14 cellular contexts compared by ENCODE assay signal in genomic region chr7:154947604-154948003, GRCh38. TPM values are rescaled to one million over a fixed set of nuclear protein-coding genes. Genes with fewer than 3 reads are reported as not detected.
DNase-seq lines count a peak whose midpoint lies in the region; ATAC-seq, FAIRE-seq and TF ChIP-seq lines count a peak whose summit lies in the region.
"Had no signal": no experiment of that assay in that cellular context is flagged by ENCODE, and none has a peak within 500 bp of the region (broad histone marks: within the 10 kb centered on the region; RNA-seq: fewer than 3 reads in every experiment).

No MANE protein-coding gene starts in this region.

- POLR2A ChIA-PET in WTC11 (lab: Charles Lee), result no interaction called here

- no peaks in the 10 kb centered on the region for H3K9me1 ChIP-seq in keratinocyte (ENCODE audit: control insufficient read depth, extremely low read depth, insufficient read depth, low read length)

- peak; percentile 39 for FAIRE-seq in keratinocyte (lab: Jason Lieb, UNC)
- FAIRE-seq: G401.6 had no signal

- H3K36me3 ChIP-seq in BE2C (peaks cover 77% of the 10 kb centered on the region), H7 (replicated peaks; ENCODE audit: control insufficient read depth, insufficient read depth, low read length) (peaks cover 18% of the 10 kb centered on the region), keratinocyte (ENCODE audit: control insufficient read depth in 2 of 2, extremely low read depth in 1 of 2, insufficient read depth in 2 of 2, low read length in 2 of 2) (peaks cover 21 to 28% of the 10 kb centered on the region in 2 experiments)

- no peaks in the 10 kb centered on the region for H3K79me2 ChIP-seq in keratinocyte (ENCODE audit: control insufficient read depth, insufficient read depth, low read length)

- no peak overlapping the region for H3K27ac Mint-ChIP-seq in WTC11
- no peak overlapping the region for H3K27ac Mint-ChIP-seq in CD14-positive monocyte
- H3K27ac Mint-ChIP-seq: CD4-positive, alpha-beta T cell had no signal

- H3K4me3 ChIP-seq in BE2C (ENCODE audit: low read depth, low read length) (no peak overlapping the region), H7 (ENCODE audit: insufficient read depth, low read depth, low read length) (no peak overlapping the region), keratinocyte (ENCODE audit: control insufficient read depth in 2 of 3, extremely low read depth in 1 of 3, insufficient read depth in 2 of 3, low read depth in 1 of 3, low read length in 3 of 3) (no peak overlapping the region)

- dilution Hi-C loops in keratinocyte (cut with MboI; ENCODE audit: extremely low pct_ligation_motif_present, low sequenced_read_pairs), result no loop called here

- H3K9me3 ChIP-seq in BE2C, result no peaks in the 10 kb centered on the region
- H3K9me3 ChIP-seq in keratinocyte (ENCODE audit: control insufficient read depth, low read depth, low read length), result no peaks in the 10 kb centered on the region

- no peak overlapping the region for H3K4me2 ChIP-seq in keratinocyte (ENCODE audit: control insufficient read depth, extremely low read depth, insufficient read depth, low read depth, low read length)

- no peak overlapping the region for H2AFZ ChIP-seq in keratinocyte (ENCODE audit: control insufficient read depth, low read length)

- no peak overlapping the region for H3K9ac ChIP-seq in keratinocyte (ENCODE audit: control insufficient read depth, extremely low read depth, insufficient read depth, low read length)

- no peaks in the 10 kb centered on the region for H3K9me3 Mint-ChIP-seq in WTC11
- no peaks in the 10 kb centered on the region for H3K9me3 Mint-ChIP-seq in CD14-positive monocyte
- H3K9me3 Mint-ChIP-seq: CD4-positive, alpha-beta T cell had no signal

- H3K27me3 Mint-ChIP-seq in WTC11 (ENCODE audit: low read depth) (no peaks in the 10 kb centered on the region), CD14-positive monocyte (ENCODE audit: low read depth in 3 of 3) (no peaks in the 10 kb centered on the region)
- H3K27me3 Mint-ChIP-seq: CD4-positive, alpha-beta T cell had no signal

- H3K4me1 ChIP-seq in BE2C, result peaks cover 6% of the 10 kb centered on the region; the same call in 1 of the 2 replicates
- no peaks in the 10 kb centered on the region for H3K4me1 ChIP-seq in keratinocyte (ENCODE audit: control insufficient read depth, extremely low read depth, insufficient read depth, low read length)

- CTCF ChIA-PET in WTC11 (lab: Charles Lee), result interaction anchor here (1.1 to 1.8 kb wide), 2 partner anchors 33 to 44 kb away, joined by 3 to 11 read pairs; no protein-coding TSS in a partner anchor

- H3K4me1 Mint-ChIP-seq in WTC11 (no peaks in the 10 kb centered on the region), CD14-positive monocyte (no peaks in the 10 kb centered on the region)

- ATAC-seq in WTC11 (peak; percentile 65), HG03196 (IDR thresholded peaks at IDR 0.05; ENCODE audit: unreplicated experiment) (no peak)

- intact Hi-C loops in CD14-positive monocyte (cut with micrococcal nuclease), result no loop called here

- H3K27ac ChIP-seq in keratinocyte (ENCODE audit: control insufficient read depth, insufficient read depth, low read length), result no peak overlapping the region

- H3K4me3 Mint-ChIP-seq in WTC11 (no peak overlapping the region), CD14-positive monocyte (no peak overlapping the region)
- H3K4me3 Mint-ChIP-seq: CD4-positive, alpha-beta T cell had no signal

- TF ChIP-seq CTCF in BE2C (IDR thresholded peaks at IDR 0.05; ENCODE audit: low read depth, low read length) (peak; percentile 19; the same call in 1 of the 2 replicates), WTC11 (IDR thresholded peaks at IDR 0.05) (no peak), keratinocyte (optimal IDR thresholded peaks at IDR 0.05 in 1 of 3, IDR thresholded peaks at IDR 0.05 in 1 of 3, conservative IDR thresholded peaks at IDR 0.05 in 1 of 3; ENCODE audit: extremely low read depth in 1 of 3, insufficient read depth in 2 of 3, low read length in 3 of 3) (no peak), CD14-positive monocyte (IDR thresholded peaks at IDR 0.05) (no peak)

- H3K36me3 Mint-ChIP-seq in WTC11, result peaks cover 86% of the 10 kb centered on the region
- peaks cover 78 to 97% of the 10 kb centered on the region in 2 donors for H3K36me3 Mint-ChIP-seq in CD14-positive monocyte

- H3K27me3 ChIP-seq in BE2C, result no peaks in the 10 kb centered on the region
- H3K27me3 ChIP-seq in H7 (ENCODE audit: control insufficient read depth, insufficient read depth, low read length), result no peaks in the 10 kb centered on the region
- no peaks in the 10 kb centered on the region for H3K27me3 ChIP-seq in keratinocyte (ENCODE audit: control insufficient read depth, extremely low read depth, insufficient read depth, low read length)

- no peaks in the 10 kb centered on the region for H4K20me1 ChIP-seq in keratinocyte (ENCODE audit: control insufficient read depth, extremely low read depth, insufficient read depth, low read length)

- DNase-seq in BE2C (no peak), H7 (peak; percentile 47), WTC11 (ENCODE audit: low spot score) (no peak), keratinocyte (ENCODE audit: low read depth, low spot score) (no peak), islet precursor cell (no peak), CD14-positive monocyte (ENCODE audit: low spot score) (no peak)
- DNase-seq: CD4-positive, alpha-beta T cell; DMS79; NCI-H1048; NCI-H187; NCI-H446; NCI-H69 had no signal

TF ChIP-seq in WTC11, 78 proteins besides CTCF, POLR2A, EP300 and RAD21 (continues in another document):
- TF ChIP-seq ZNF532 (CRISPR knock-in tag; IDR thresholded peaks at IDR 0.05; ENCODE audit: borderline replicate concordance) (no peak), JAZF1 (CRISPR knock-in tag; IDR thresholded peaks at IDR 0.05) (no peak), ZNF281 (CRISPR knock-in tag; IDR thresholded peaks at IDR 0.05) (no peak), JUN (CRISPR knock-in tag; IDR thresholded peaks at IDR 0.05) (no peak)

RNA-seq across cellular contexts. Expression of gene PAXIP1, which starts 55.3 kb away (rescaled TPM):
- 12.1 TPM for polyA plus RNA-seq in BE2C (2012; ENCODE audit: insufficient read depth, insufficient read length, low read depth)
- 19.0 and 21.9 TPM in 2 replicates for total RNA-seq in H7 (2014; rRNA removed; shearing (Covaris generic))
- 29.4 to 34.1 TPM (median 32.6 TPM) in 3 replicates for total RNA-seq in WTC11 (2021)
- polyA plus RNA-seq in keratinocyte, result 7.4 to 9.9 TPM (median 9.4 TPM) in 3 replicates
- polyA plus RNA-seq in keratinocyte (2011; ENCODE audit: low read depth), result 6.4 TPM
- polyA plus RNA-seq in keratinocyte (2011; cell fraction: cytosol; rRNA removed), result 6.0 and 6.8 TPM in 2 replicates
- 18.0 and 18.9 TPM in 2 replicates for polyA plus RNA-seq in keratinocyte (2011; cell fraction: nucleus; rRNA removed)
- polyA plus RNA-seq in keratinocyte (2012; ENCODE audit: low replicate concordance), result 6.3 and 8.0 TPM in 2 replicates
- polyA minus RNA-seq in keratinocyte, result 5.2 to 8.2 TPM (median 5.8 TPM) in 3 replicates
- polyA minus RNA-seq in keratinocyte (2011; cell fraction: cytosol; rRNA and poly(A)+ RNA removed), result 2.5 TPM
- polyA minus RNA-seq in keratinocyte (2011; cell fraction: nucleus; rRNA and poly(A)+ RNA removed), result 4.6 and 7.8 TPM in 2 replicates
- under 1 TPM; 0.44 to 0.58 TPM for polyA plus RNA-seq in CD14-positive monocyte
